13 cellular contexts compared by ENCODE assay signal in genomic region chr15:81038975-81039607, GRCh38. TPM values are rescaled to one million over a fixed set of nuclear protein-coding genes. Genes with fewer than 3 reads are reported as not detected.
DNase-seq lines count a peak whose midpoint lies in the region; ATAC-seq, FAIRE-seq and TF ChIP-seq lines count a peak whose summit lies in the region.
"Had no signal": no experiment of that assay in that cellular context is flagged by ENCODE, and none has a peak within 500 bp of the region (broad histone marks: within the 10 kb centered on the region; RNA-seq: fewer than 3 reads in every experiment).

No MANE protein-coding gene starts in this region.

- peak overlapping the region; percentile 42 to 84 (median 81) for H3K27ac Mint-ChIP-seq in CD4-positive, CD25-positive, alpha-beta regulatory T cell
- H3K27ac Mint-ChIP-seq: activated naive CD8-positive, alpha-beta T cell; stimulated activated memory B cell treated with anti-CD40 and anti-IgM and Interleukin-4, amounts not matched to agents 10 μg/mL and 1 μg/mL and 100 μg/mL, for 72 hours had no signal

- no peak for TF ChIP-seq EP300 in K562 (IDR thresholded peaks at IDR 0.05; ENCODE audit: low read length)

- no peaks in the 10 kb centered on the region for H4K20me1 ChIP-seq in K562 (replicated peaks; ENCODE audit: control insufficient read depth, insufficient read depth, low read length)

- 16% methylated on average over 3 of the region's 4 CpGs for WGBS in K562 (ENCODE audit: insufficient coverage, low coverage, missing lambda C conversion rate)

- peak overlapping the region; percentile 15 for H3K27ac ChIP-seq in CD4-positive, CD25-positive, alpha-beta regulatory T cell (ENCODE audit: insufficient read depth, low read length, poor library complexity, severe bottlenecking)
- H3K27ac ChIP-seq in K562 (ENCODE audit: extremely low read depth, low read depth, low read length) (no peak overlapping the region), left lung (peak overlapping the region; percentile 18 to 46)
- H3K27ac ChIP-seq: C4-2B, colonic mucosa had no signal

- no peak overlapping the region for H3K9ac ChIP-seq in K562 (ENCODE audit: insufficient read depth in 1 of 2, low read depth in 2 of 2, low read length in 2 of 2)

- no peaks in the 10 kb centered on the region for H3K36me3 Mint-ChIP-seq in CD4-positive, CD25-positive, alpha-beta regulatory T cell
- H3K36me3 Mint-ChIP-seq: activated naive CD8-positive, alpha-beta T cell; stimulated activated memory B cell treated with anti-CD40 and anti-IgM and Interleukin-4, amounts not matched to agents 10 μg/mL and 1 μg/mL and 100 μg/mL, for 72 hours had no signal

- H3K4me1 Mint-ChIP-seq in CD4-positive, CD25-positive, alpha-beta regulatory T cell = peaks cover 8 to 19% (median 16%) of the 10 kb centered on the region in 4 donors

- H3K27me3 Mint-ChIP-seq in CD4-positive, CD25-positive, alpha-beta regulatory T cell = no peaks in the 10 kb centered on the region
- H3K27me3 Mint-ChIP-seq: activated naive CD8-positive, alpha-beta T cell; stimulated activated memory B cell treated with anti-CD40 and anti-IgM and Interleukin-4, amounts not matched to agents 10 μg/mL and 1 μg/mL and 100 μg/mL, for 72 hours had no signal

- no peak for FAIRE-seq in K562 (lab: Jason Lieb, UNC)

- intact Hi-C loops in K562 (cut with micrococcal nuclease) = no loop called here
- intact Hi-C loops in left lung (cut with DNase I) = no loop called here

- no peak for TF ChIP-seq CTCF in K562 (IDR thresholded peaks at IDR 0.05 in 2 of 3, conservative IDR thresholded peaks at IDR 0.05 in 1 of 3; ENCODE audit: insufficient read depth in 2 of 3, low read depth in 1 of 3, low read length in 3 of 3)
- no peak for TF ChIP-seq CTCF in left lung (IDR thresholded peaks at IDR 0.05)

- no peaks in the 10 kb centered on the region for H3K27me3 ChIP-seq in CD4-positive, CD25-positive, alpha-beta regulatory T cell (ENCODE audit: control insufficient read depth, insufficient read depth, low read length)
- H3K27me3 ChIP-seq in K562 (ENCODE audit: control insufficient read depth in 2 of 2, insufficient read depth in 2 of 2, low read length in 2 of 2) (no peaks in the 10 kb centered on the region), left lung (no peaks in the 10 kb centered on the region)
- H3K27me3 ChIP-seq: colonic mucosa had no signal

- H3K36me3 ChIP-seq in CD4-positive, CD25-positive, alpha-beta regulatory T cell (ENCODE audit: control insufficient read depth, insufficient read depth, low read length) = no peaks in the 10 kb centered on the region
- H3K36me3 ChIP-seq in K562 (ENCODE audit: control insufficient read depth, insufficient read depth, low read length) (no peaks in the 10 kb centered on the region), left lung (no peaks in the 10 kb centered on the region)
- H3K36me3 ChIP-seq: colonic mucosa had no signal

- H3K9me3 ChIP-seq in CD4-positive, CD25-positive, alpha-beta regulatory T cell (ENCODE audit: control insufficient read depth in 2 of 2, low read length in 2 of 2) = no peaks in the 10 kb centered on the region
- H3K9me3 ChIP-seq in K562 (replicated peaks; ENCODE audit: control insufficient read depth, insufficient read depth, low read depth, low read length) (no peaks in the 10 kb centered on the region), left lung (no peaks in the 10 kb centered on the region)
- H3K9me3 ChIP-seq: colonic mucosa had no signal

- CTCF ChIA-PET in K562 (lab: Yijun Ruan, JAX; ENCODE audit: low intra/inter-chr PET ratio) = no interaction called here

- no peak overlapping the region for H3K4me2 ChIP-seq in K562 (ENCODE audit: insufficient read depth, low read length)

- H3K4me3 ChIP-seq in CD4-positive, CD25-positive, alpha-beta regulatory T cell (ENCODE audit: low read depth, low read length) = peak overlapping the region; percentile 11
- no peak overlapping the region for H3K4me3 ChIP-seq in K562
- no peak overlapping the region for H3K4me3 ChIP-seq in left lung
- H3K4me3 ChIP-seq: colonic mucosa had no signal

- POLR2A ChIA-PET in K562 (lab: Yijun Ruan, JAX) = interaction anchor here (0.6 to 1.2 kb wide), 3 partner anchors 10 to 227 kb away, joined by 3 read pairs; no protein-coding TSS in a partner anchor

- DNase-seq in CD4-positive, CD25-positive, alpha-beta regulatory T cell = peak in 1 of 3 donors; percentile 72
- DNase-seq in K562 (ENCODE audit: extremely low read depth in 1 of 4, low spot score in 3 of 4) (no peak), left lung (peak in 1 of 2 donors; percentile 34)
- DNase-seq in stimulated activated CD4-positive, alpha-beta T cell treated with anti-CD3 and anti-CD28 coated beads, Interleukin-2, amount 100 ng/mL, for 48 hours = no peak
- DNase-seq: colonic mucosa, NCI-H187 treated with DMSO at 0.1 percent for 48 hours had no signal

- TF ChIP-seq RAD21 in K562 (CRISPR knock-in tag; conservative IDR thresholded peaks at IDR 0.05 in 1 of 2, IDR thresholded peaks at IDR 0.05 in 1 of 2) = no peak

- BruUV-seq in K562 (replicated peaks; lab: Mats Ljungman, UMichigan) = no TSS peak

- peak overlapping the region; percentile 37; the same call in 1 of the 2 replicates for H2AFZ ChIP-seq in K562 (ENCODE audit: low read depth, low read length)

- in situ Hi-C loops in K562 (cut with MboI) = no loop called here

- peaks cover 0 to 2% (median 0%) of the 10 kb centered on the region in 7 donors for H3K9me3 Mint-ChIP-seq in CD4-positive, CD25-positive, alpha-beta regulatory T cell
- H3K9me3 Mint-ChIP-seq: stimulated activated memory B cell treated with anti-CD40 and anti-IgM and Interleukin-4, amounts not matched to agents 10 μg/mL and 1 μg/mL and 100 μg/mL, for 72 hours had no signal

- no peak for ATAC-seq in CD4-positive, CD25-positive, alpha-beta regulatory T cell (ENCODE audit: low read depth in 2 of 2)
- ATAC-seq in GM21576 (IDR thresholded peaks at IDR 0.05; ENCODE audit: unreplicated experiment) = peak; percentile 49
- no peak; the same call in none of the 3 replicates for ATAC-seq in K562
- ATAC-seq in left lung = peak; percentile 93
- ATAC-seq in GM18511 (IDR thresholded peaks at IDR 0.05; ENCODE audit: unreplicated experiment) = no peak
- no peak for ATAC-seq in HG03571 (IDR thresholded peaks at IDR 0.05; ENCODE audit: unreplicated experiment)
- no peak for ATAC-seq in HG02973 (IDR thresholded peaks at IDR 0.05; ENCODE audit: unreplicated experiment)
- ATAC-seq: stimulated activated memory B cell treated with anti-CD40 and anti-IgM and Interleukin-4, amounts not matched to agents 10 μg/mL and 1 μg/mL and 100 μg/mL, for 72 hours had no signal

- no peaks in the 10 kb centered on the region for H3K9me1 ChIP-seq in K562 (ENCODE audit: control insufficient read depth, insufficient read depth, low read length)

- peak overlapping the region in 1 of 4 donors; percentile 46 for H3K4me3 Mint-ChIP-seq in CD4-positive, CD25-positive, alpha-beta regulatory T cell
- H3K4me3 Mint-ChIP-seq: activated naive CD8-positive, alpha-beta T cell; stimulated activated memory B cell treated with anti-CD40 and anti-IgM and Interleukin-4, amounts not matched to agents 10 μg/mL and 1 μg/mL and 100 μg/mL, for 72 hours had no signal

- H3K79me2 ChIP-seq in K562 (ENCODE audit: control insufficient read depth, insufficient read depth, low read length) = no peaks in the 10 kb centered on the region

- peaks cover 11% of the 10 kb centered on the region for H3K4me1 ChIP-seq in CD4-positive, CD25-positive, alpha-beta regulatory T cell (ENCODE audit: control insufficient read depth, insufficient read depth, low read length, poor library complexity, severe bottlenecking)
- peaks cover 0 to 7% of the 10 kb centered on the region in 2 experiments; a peak in 2 of 5 replicates for H3K4me1 ChIP-seq in K562 (replicated peaks in 1 of 2; ENCODE audit: control insufficient read depth in 2 of 2, insufficient read depth in 2 of 2, low read length in 2 of 2)
- H3K4me1 ChIP-seq in left lung = peaks cover 0 to 10% of the 10 kb centered on the region in 2 donors
- H3K4me1 ChIP-seq: colonic mucosa had no signal

- no peak for TF ChIP-seq POLR2A in K562 (conservative IDR thresholded peaks at IDR 0.05)

RNA-seq across cellular contexts. Expression of gene TLNRD1, which starts 38.4 kb away (rescaled TPM):
- 17.7 TPM for total RNA-seq in CD4-positive, CD25-positive, alpha-beta regulatory T cell
- polyA plus RNA-seq in CD4-positive, CD25-positive, alpha-beta regulatory T cell = 1 to 10 TPM; 3.1 to 5.7 (median 4.5) TPM
- total RNA-seq in K562 (2011; cell fraction: chromatin; rRNA removed; ENCODE audit: low replicate concordance) = 7.4 and 16.8 TPM in 2 replicates
- total RNA-seq in K562 (2011; cell fraction: nucleolus; rRNA removed) = 17.1 and 29.2 TPM in 2 replicates
- 11.0 and 14.4 TPM in 2 replicates for total RNA-seq in K562 (2011; cell fraction: nucleoplasm; rRNA removed)
- total RNA-seq in K562 (2014; rRNA removed) (23.4 and 25.4 TPM in 2 replicates), K562 (2014; rRNA removed; fragmentation: Illumina TruSeq; extraction: Trizol) (4.3 and 4.8 TPM in 2 replicates), K562 (2015; rRNA removed; fragmentation: Illumina TruSeq; extraction: Trizol) (5.5 and 5.7 TPM in 2 replicates), K562 (2021) (26.7 and 33.1 TPM in 2 replicates), left lung (10 to 100 TPM; 19.2 to 27.6 TPM)
- polyA plus RNA-seq in K562 (2011; rRNA removed) (4.5 and 9.5 TPM in 2 replicates), K562 (2014; fragmentation: Illumina TruSeq; extraction: Trizol) (4.2 and 4.7 TPM in 2 replicates), K562 (2014; fragmentation: Nextera tagmentation; extraction: Ambion mirVana) (1 to 10 TPM; 1.1 to 1.9 TPM), K562 (2014; rRNA removed) (16.2 and 21.5 TPM in 2 replicates)
- polyA plus RNA-seq in K562 (2011; cell fraction: cytosol; rRNA removed) = 4.6 and 46.8 TPM in 2 replicates
- 3.1 and 13.4 TPM in 2 replicates for polyA plus RNA-seq in K562 (2011; cell fraction: nucleus; rRNA removed)
- polyA plus RNA-seq in K562 (2012) = 11.4 and 15.1 TPM in 2 replicates
- 1.9 and 7.4 TPM in 2 replicates for polyA minus RNA-seq in K562 (2011; rRNA and poly(A)+ RNA removed)
- polyA minus RNA-seq in K562 (2011; cell fraction: cytosol; rRNA and poly(A)+ RNA removed) = 10.8 and 23.4 TPM in 2 replicates
- polyA minus RNA-seq in K562 (2011; cell fraction: nucleus; rRNA and poly(A)+ RNA removed) = 8.1 and 17.0 TPM in 2 replicates

RNA-seq across cellular contexts. Expression of gene MESD, which starts 49.5 kb away (rescaled TPM):
- total RNA-seq in CD4-positive, CD25-positive, alpha-beta regulatory T cell = 18.4 TPM
- polyA plus RNA-seq in CD4-positive, CD25-positive, alpha-beta regulatory T cell = 10 to 100 TPM; 28.7 to 34.1 (median 31.3) TPM
- total RNA-seq in K562 (2011; cell fraction: chromatin; rRNA removed; ENCODE audit: low replicate concordance) = 28.7 and 34.6 TPM in 2 replicates
- 24.3 and 27.2 TPM in 2 replicates for total RNA-seq in K562 (2011; cell fraction: nucleolus; rRNA removed)
- 38.3 and 58.0 TPM in 2 replicates for total RNA-seq in K562 (2011; cell fraction: nucleoplasm; rRNA removed)
- total RNA-seq in K562 (2014; rRNA removed) (22.8 and 26.5 TPM in 2 replicates), K562 (2014; rRNA removed; fragmentation: Illumina TruSeq; extraction: Trizol) (28.2 and 31.4 TPM in 2 replicates), K562 (2015; rRNA removed; fragmentation: Illumina TruSeq; extraction: Trizol) (38.2 and 39.7 TPM in 2 replicates), K562 (2021) (23.9 and 24.1 TPM in 2 replicates), left lung (10 to 100 TPM; 24.2 to 28.2 TPM)
- polyA plus RNA-seq in K562 (2011; rRNA removed) (11.5 and 20.0 TPM in 2 replicates), K562 (2014; fragmentation: Illumina TruSeq; extraction: Trizol) (27.0 and 29.7 TPM in 2 replicates), K562 (2014; fragmentation: Nextera tagmentation; extraction: Ambion mirVana) (10 to 100 TPM; 11.3 to 17.0 TPM), K562 (2014; rRNA removed) (18.9 and 20.7 TPM in 2 replicates)
- 9.6 TPM in 2 replicates for polyA plus RNA-seq in K562 (2011; cell fraction: cytosol; rRNA removed)
- 11.6 and 12.9 TPM in 2 replicates for polyA plus RNA-seq in K562 (2011; cell fraction: nucleus; rRNA removed)
- 22.1 and 28.2 TPM in 2 replicates for polyA plus RNA-seq in K562 (2012)
- polyA minus RNA-seq in K562 (2011; rRNA and poly(A)+ RNA removed) = 15.6 and 22.3 TPM in 2 replicates
- polyA minus RNA-seq in K562 (2011; cell fraction: cytosol; rRNA and poly(A)+ RNA removed) = 12.6 and 14.6 TPM in 2 replicates
- 10.2 and 15.2 TPM in 2 replicates for polyA minus RNA-seq in K562 (2011; cell fraction: nucleus; rRNA and poly(A)+ RNA removed)

Comparison
In these comparisons a context has a peak if more than half of its experiments do, and no peak if none do; other contexts are left out.
1. ATAC-seq: peak in GM21576 (single experiment) and left lung (single experiment); none in CD4-positive, CD25-positive, alpha-beta regulatory T cell (0 of 2), K562 (single experiment), GM18511 (single experiment), HG03571 (single experiment) and HG02973 (single experiment).